23 cellular contexts compared by ENCODE assay signal in the genomic region with DNA sequence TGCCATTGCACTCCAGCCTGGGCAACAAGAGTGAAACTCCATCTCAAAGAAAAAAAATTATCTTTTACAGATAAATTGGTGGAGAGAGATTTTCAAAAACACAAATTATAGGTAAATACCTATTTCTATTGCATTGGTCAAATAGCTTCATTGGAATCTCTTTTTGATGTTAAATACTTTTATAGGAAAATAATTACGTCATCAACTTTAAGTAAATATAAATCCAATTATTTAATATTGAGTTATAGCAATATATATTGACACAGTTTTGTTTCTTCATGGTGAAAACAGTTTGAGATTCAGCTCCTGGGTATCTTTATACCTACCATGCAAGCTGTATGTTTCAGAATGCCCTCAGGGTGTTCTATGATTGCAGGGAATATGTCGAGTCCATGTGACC.
"Had no signal": no experiment of that assay in that cellular context is flagged by ENCODE, and none has a peak within 500 bp of the region (broad histone marks: within the 10 kb centered on the region; RNA-seq: fewer than 3 reads in every experiment).

No MANE protein-coding gene starts in this region.

- H3K27me3 ChIP-seq: left lung, pancreas, sigmoid colon, spleen, suprapubic skin, tibial nerve, uterus had no signal

- FAIRE-seq: kidney, pancreas, small intestine had no signal

- DNase-seq: hippocampal formation; kidney; left colon; left lung; lower lobe of right lung; mammary epithelial cell; mesenchymal stem cell; naive thymus-derived CD8-positive, alpha-beta T cell; nucleus accumbens; pancreas; posterior cingulate gyrus; retina; right cardiac atrium; sigmoid colon; small intestine; spleen; stimulated activated CD4-positive, alpha-beta T cell treated with anti-CD3 and anti-CD28 coated beads, Interleukin-4, amount 100 ng/mL, for 24 hours; stimulated activated naive CD4-positive, alpha-beta T cell; uterus had no signal

- H3K9me3 ChIP-seq: left lung, lower lobe of right lung, pancreas, prostate gland, sigmoid colon, spleen, suprapubic skin, tibial nerve, uterus had no signal

- H3K36me3 ChIP-seq: left lung, lower lobe of right lung, pancreas, prostate gland, sigmoid colon, spleen, suprapubic skin, tibial nerve, uterus had no signal

- ATAC-seq: left colon; left lung; lower lobe of right lung; naive thymus-derived CD8-positive, alpha-beta T cell; pancreas; right cardiac atrium; stimulated activated effector memory CD8-positive, alpha-beta T cell treated with anti-CD3 and anti-CD28 coated beads, Interleukin-12 subunit alpha, Interleukin-12 subunit beta, amount 100 ng/mL, for 72 hours had no signal

- H3K4me1 ChIP-seq: left lung, lower lobe of right lung, pancreas, prostate gland, sigmoid colon, spleen, uterus had no signal

- H3K4me3 ChIP-seq: left lung, lower lobe of right lung, pancreas, prostate gland, sigmoid colon, spleen, suprapubic skin, tibial nerve, uterus had no signal

- H3K27ac ChIP-seq: left lung, lower lobe of right lung, pancreas, prostate gland, sigmoid colon, spleen, suprapubic skin, tibial nerve, uterus had no signal
